ENCODE assay signal across 14 cellular contexts in the genomic region with DNA sequence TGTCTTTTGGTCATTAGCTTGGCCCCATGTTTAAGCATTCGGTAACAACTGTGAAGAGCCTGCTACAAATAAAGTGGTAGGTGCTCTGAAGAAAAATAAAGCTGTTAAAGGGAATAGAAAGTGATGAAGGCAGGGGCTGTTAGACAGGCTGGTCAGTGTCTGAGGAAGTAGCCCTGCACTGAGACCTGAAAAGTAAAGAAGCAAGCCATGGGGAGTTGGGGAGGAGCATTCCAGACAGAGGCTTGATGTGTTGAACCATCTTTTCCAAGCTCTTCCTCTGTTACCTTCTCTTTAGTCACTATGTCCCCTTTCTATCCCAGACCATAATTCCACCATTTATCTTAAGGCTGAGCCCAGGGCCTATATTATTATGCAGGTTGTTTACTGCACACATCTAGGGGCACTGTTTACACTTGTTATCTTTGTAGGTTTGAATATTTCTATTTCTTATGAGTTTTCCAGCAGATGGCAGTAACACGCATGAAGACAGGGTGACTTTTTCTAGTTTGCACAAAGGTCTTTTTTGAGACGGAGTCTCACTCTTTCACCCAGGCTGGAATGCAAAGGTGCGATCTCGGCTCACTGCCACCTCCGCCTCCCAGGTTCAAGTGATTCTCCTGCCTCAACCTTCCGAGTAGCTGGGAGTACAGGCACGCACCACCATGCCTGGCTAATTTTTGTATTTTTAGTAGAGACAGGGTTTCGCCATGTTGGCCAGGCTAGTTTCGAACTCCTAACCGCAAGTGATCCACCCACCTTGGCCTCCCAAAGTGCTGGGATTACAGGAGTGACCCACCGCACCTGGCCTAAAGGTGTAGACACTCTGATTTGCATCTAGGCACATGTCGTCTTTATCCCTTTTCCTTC. TPM values are rescaled to one million over a fixed set of nuclear protein-coding genes. Genes with fewer than 3 reads are reported as not detected.
DNase-seq lines count a peak whose midpoint lies in the region; ATAC-seq and TF ChIP-seq lines count a peak whose summit lies in the region.
"Had no signal": no experiment of that assay in that cellular context is flagged by ENCODE, and none has a peak within 500 bp of the region (broad histone marks: within the 10 kb centered on the region; RNA-seq: fewer than 3 reads in every experiment).

No MANE protein-coding gene starts in this region.

- H3K4me3 ChIP-seq in fibroblast of mammary gland (ENCODE audit: control insufficient read depth, low read depth, low read length) (no peak overlapping the region), smooth muscle cell (no peak overlapping the region)
- H3K4me3 ChIP-seq: suprapubic skin had no signal

- DNase-seq in DMS 273 (lab: John Stamatoyannopoulos, UW; ENCODE audit: unreplicated experiment) (peak; percentile 15), DMS 273 treated with DMSO at 0.1 percent for 48 hours (lab: John Stamatoyannopoulos, UW) (no peak), RPMI7951 (ENCODE audit: low read depth) (peak; percentile 16), fibroblast of mammary gland (ENCODE audit: low read depth) (no peak), smooth muscle cell (lab: John Stamatoyannopoulos, UW; ENCODE audit: unreplicated experiment) (no peak), epidermal melanocyte (ENCODE audit: insufficient read length, low spot score) (no peak), NCI-H1092 treated with DMSO at 0.1 percent for 48 hours (lab: John Stamatoyannopoulos, UW) (no peak)
- DNase-seq: 8988T; activated CD4-positive, alpha-beta memory T cell treated with anti-CD3 and anti-CD28 coated beads for 36 hours; aorta; NCI-H1694 had no signal

- no peak for ATAC-seq in GM19035 (IDR thresholded peaks at IDR 0.05; ENCODE audit: unreplicated experiment)
- ATAC-seq: Right ventricle myocardium inferior had no signal

- WGBS in smooth muscle cell (ENCODE audit: low lambda C conversion rate): 93% methylated on average over 13 of the region's 13 CpGs

- no peaks in the 10 kb centered on the region for H3K27me3 ChIP-seq in smooth muscle cell (ENCODE audit: low read depth)
- H3K27me3 ChIP-seq: suprapubic skin had no signal

- H3K4me1 ChIP-seq in smooth muscle cell (ENCODE audit: low read depth): no peaks in the 10 kb centered on the region

- no peak overlapping the region for H3K9ac ChIP-seq in smooth muscle cell (ENCODE audit: low read depth)

- H3K4me2 ChIP-seq in smooth muscle cell: no peak overlapping the region

- H3K79me2 ChIP-seq in smooth muscle cell (ENCODE audit: low read depth): no peaks in the 10 kb centered on the region

- no peak overlapping the region for H3K27ac ChIP-seq in smooth muscle cell (ENCODE audit: low read depth)
- H3K27ac ChIP-seq: suprapubic skin had no signal

- TF ChIP-seq CTCF in fibroblast of mammary gland (conservative IDR thresholded peaks at IDR 0.05; ENCODE audit: control insufficient read depth, insufficient read depth, low read depth, low read length) (peak; percentile 31), smooth muscle cell (IDR thresholded peaks at IDR 0.05; ENCODE audit: borderline replicate concordance, insufficient read depth, poor library complexity, severe bottlenecking) (peak; percentile 17)

- no peak overlapping the region for H2AFZ ChIP-seq in smooth muscle cell (ENCODE audit: low read depth)

- H3K9me3 ChIP-seq in smooth muscle cell (replicated peaks; ENCODE audit: low read depth): no peaks in the 10 kb centered on the region
- H3K9me3 ChIP-seq: suprapubic skin had no signal

- no peaks in the 10 kb centered on the region for H3F3A ChIP-seq in smooth muscle cell (ENCODE audit: low read depth)

- H3K36me3 ChIP-seq in smooth muscle cell (ENCODE audit: low read depth): no peaks in the 10 kb centered on the region

- H4K20me1 ChIP-seq in smooth muscle cell (ENCODE audit: low read depth): peaks cover 36% of the 10 kb centered on the region

RNA-seq across cellular contexts. Expression of a gene that starts 23.0 kb away (rescaled TPM):
- 6.0 and 8.0 TPM in 2 replicates for total RNA-seq in RPMI7951 (2014; rRNA removed; shearing (Covaris generic))
- total RNA-seq in smooth muscle cell: 14.9 and 15.7 TPM in 2 replicates
- polyA plus RNA-seq in smooth muscle cell: 11.0 and 11.1 TPM in 2 replicates

Comparison
In these comparisons a context has a peak if more than half of its experiments do, and no peak if none do; other contexts are left out.
1. DNase-seq: peak in DMS 273 (single experiment) and RPMI7951 (single experiment); none in DMS 273 treated with DMSO at 0.1 percent for 48 hours (single experiment), fibroblast of mammary gland (single experiment), smooth muscle cell (single experiment), epidermal melanocyte (single experiment) and NCI-H1092 treated with DMSO at 0.1 percent for 48 hours (single experiment).